In genomic region chr9:111631071-111631971, GRCh38 we compare ENCODE assay signal across 8 cellular contexts. TPM values are rescaled to one million over a fixed set of nuclear protein-coding genes. Genes with fewer than 3 reads are reported as not detected.
DNase-seq lines count a peak whose midpoint lies in the region; ATAC-seq and TF ChIP-seq lines count a peak whose summit lies in the region.

Gene DNAJC25 (plus strand): TSS chr9:111631334. CDS start chr9:111631408, 74 bp downstream.

- H3K4me3 Mint-ChIP-seq in WTC11 (peak within 1 kb of the TSS; percentile 99), immature natural killer cell (peak within 1 kb of the TSS; percentile 93 to 100 (median 96))

- ATAC-seq in HG03175 (IDR thresholded peaks at IDR 0.05; ENCODE audit: unreplicated experiment), result peak; percentile 97
- peak; percentile 93 for ATAC-seq in WTC11

- peaks cover 33% of the 10 kb centered on the region for H3K4me1 Mint-ChIP-seq in WTC11
- peaks cover 34 to 54% of the 10 kb centered on the region in 2 donors for H3K4me1 Mint-ChIP-seq in immature natural killer cell

- peak within 1 kb of the TSS; percentile 90 to 92 for H3K4me3 ChIP-seq in cardiac fibroblast (replicated peaks in 1 of 2; ENCODE audit: low read depth in 2 of 2, low read length in 2 of 2)

- POLR2A ChIA-PET in WTC11 (lab: Charles Lee), result interaction anchor here (0.6 to 1.5 kb wide), 4 partner anchors 14 to 32 kb away, joined by 3 to 14 read pairs (median 7); partner anchors contain the start of genes GNG10 and PTGR1

- peak; percentile 100 for TF ChIP-seq POLR2A in GM18951 (IDR thresholded peaks at IDR 0.05; ENCODE audit: extremely low read depth, insufficient read depth, insufficient read length)

- H3K9me3 Mint-ChIP-seq in WTC11 (no peaks in the 10 kb centered on the region), immature natural killer cell (no peaks in the 10 kb centered on the region)

- DNase-seq in AG08396 (ENCODE audit: low spot score) (peak; percentile 100), NCI-H2227 treated with DMSO at 0.1 percent for 48 hours (lab: John Stamatoyannopoulos, UW) (peak; percentile 96), WTC11 (ENCODE audit: low spot score) (peak; percentile 98), cardiac fibroblast (ENCODE audit: low read depth in 2 of 2) (peak; percentile 99), immature natural killer cell (peak; percentile 97), smooth muscle cell of the brain vasculature (ENCODE audit: low read depth, low spot score) (peak; percentile 96)

- H3K27me3 Mint-ChIP-seq in WTC11 (ENCODE audit: low read depth), result no peaks in the 10 kb centered on the region; the same call in 1 of the 2 replicates
- peaks cover 5 to 10% (median 5%) of the 10 kb centered on the region in 3 donors for H3K27me3 Mint-ChIP-seq in immature natural killer cell (ENCODE audit: low read depth in 3 of 3)

- H3K36me3 Mint-ChIP-seq in WTC11 (no peaks in the 10 kb centered on the region; the same call in 1 of the 2 replicates), immature natural killer cell (no peaks in the 10 kb centered on the region)

- in situ Hi-C loops in GM18951 (cut with MboI; ENCODE audit: low sequenced_read_pairs, unreplicated experiment), result no loop called here

- TF ChIP-seq CTCF in WTC11 (IDR thresholded peaks at IDR 0.05) (no peak), cardiac fibroblast (IDR thresholded peaks at IDR 0.05; ENCODE audit: low read depth, low read length) (no peak)

- H3K27ac Mint-ChIP-seq in WTC11 (peak within 1 kb of the TSS; percentile 98), immature natural killer cell (peak within 1 kb of the TSS; percentile 90 to 96 (median 92))

- CTCF ChIA-PET in WTC11 (lab: Charles Lee), result interaction anchor here (1.1 to 1.8 kb wide), 3 partner anchors 10 to 33 kb away, joined by 8 to 18 read pairs (median 9); partner anchors contain the start of gene PTGR1

TF ChIP-seq in WTC11, 78 proteins besides CTCF, POLR2A, EP300 and RAD21 (continues in another document):
- TF ChIP-seq FOXJ3 (CRISPR knock-in tag; IDR thresholded peaks at IDR 0.05; ENCODE audit: borderline replicate concordance), result no peak
- TF ChIP-seq ELF4 (CRISPR knock-in tag; IDR thresholded peaks at IDR 0.05; ENCODE audit: low read depth), result peak; percentile 87
- TF ChIP-seq ZSCAN18 (CRISPR knock-in tag; IDR thresholded peaks at IDR 0.05), result no peak
- peak; percentile 50; the same call in 1 of the 2 replicates for TF ChIP-seq ZNF317 (CRISPR knock-in tag; IDR thresholded peaks at IDR 0.05; ENCODE audit: borderline replicate concordance, low read depth)
- TF ChIP-seq CDX4 (CRISPR knock-in tag; IDR thresholded peaks at IDR 0.05; ENCODE audit: borderline replicate concordance), result no peak; the same call in 1 of the 2 replicates
- peak; percentile 44; the same call in 1 of the 2 replicates for TF ChIP-seq NR3C1 (CRISPR knock-in tag; conservative IDR thresholded peaks at IDR 0.05; ENCODE audit: low read depth)
- TF ChIP-seq ZNF281 (CRISPR knock-in tag; IDR thresholded peaks at IDR 0.05), result no peak
- TF ChIP-seq ZBTB43 (CRISPR knock-in tag; IDR thresholded peaks at IDR 0.05), result peak; percentile 84; the same call in 1 of the 2 replicates
- no peak for TF ChIP-seq GTF2I (CRISPR knock-in tag; conservative IDR thresholded peaks at IDR 0.05)
- TF ChIP-seq IRF2 (CRISPR knock-in tag; IDR thresholded peaks at IDR 0.05; ENCODE audit: borderline replicate concordance, low read depth), result no peak
- TF ChIP-seq MYBL2 (CRISPR knock-in tag; IDR thresholded peaks at IDR 0.05), result peak; percentile 58; the same call in 1 of the 2 replicates
- TF ChIP-seq NFYB (CRISPR knock-in tag; conservative IDR thresholded peaks at IDR 0.05; ENCODE audit: low read depth), result no peak; the same call in 1 of the 2 replicates
- no peak for TF ChIP-seq MXD4 (CRISPR knock-in tag; IDR thresholded peaks at IDR 0.05; ENCODE audit: borderline replicate concordance)
- TF ChIP-seq SMAD4 (CRISPR knock-in tag; IDR thresholded peaks at IDR 0.05), result no peak
- peak; percentile 82 for TF ChIP-seq IRF1 (CRISPR knock-in tag; IDR thresholded peaks at IDR 0.05)
- TF ChIP-seq NR2C2 (CRISPR knock-in tag; IDR thresholded peaks at IDR 0.05), result no peak
- TF ChIP-seq HMGXB4 (CRISPR knock-in tag; IDR thresholded peaks at IDR 0.05), result peak; percentile 83; the same call in 1 of the 2 replicates

RNA-seq across cellular contexts. Expression of gene DNAJC25, which starts in this region (rescaled TPM):
- total RNA-seq in WTC11 (2021), result 6.1 to 7.4 TPM (median 6.8 TPM) in 3 replicates
- 1 to 10 TPM; 2.1 to 7.7 (median 2.6) TPM for polyA plus RNA-seq in immature natural killer cell

Comparison
In these comparisons a context has a peak if more than half of its experiments do, and no peak if none do; other contexts are left out.
1. Peak in every context shown above with its lines: DNase-seq, ATAC-seq and H3K4me3 ChIP-seq.